ENCODE assay signal across 21 cellular contexts in genomic region chrX:112083624-112084326, GRCh38. TPM values are rescaled to one million over a fixed set of nuclear protein-coding genes. Genes with fewer than 3 reads are reported as not detected.
A peak's percentile ranks its signal among the peaks of the same experiment; 100 is the strongest.
DNase-seq lines count a peak whose midpoint lies in the region; TF ChIP-seq lines count a peak whose summit lies in the region.
"Had no signal": no experiment of that assay in that cellular context is flagged by ENCODE, and none has a peak within 500 bp of the region (broad histone marks: within the 10 kb centered on the region; RNA-seq: fewer than 3 reads in every experiment).

No MANE protein-coding gene starts in this region.

- H3K9me3 Mint-ChIP-seq in nephron (no peaks in the 10 kb centered on the region), immature natural killer cell (peaks cover 0 to 14% (median under 1%) of the 10 kb centered on the region in 6 donors)
- H3K9me3 Mint-ChIP-seq in T-helper 2 cell treated with Interferon-gamma antibody and Interleukin-4, amounts not matched to agents 5 μg/mL and 100 μg/mL, for 36 hours = no peaks in the 10 kb centered on the region
- H3K9me3 Mint-ChIP-seq: CD8-positive, alpha-beta T cell had no signal

- H3K4me1 Mint-ChIP-seq in nephron (peaks cover 19% of the 10 kb centered on the region), immature natural killer cell (no peaks in the 10 kb centered on the region)
- no peaks in the 10 kb centered on the region for H3K4me1 Mint-ChIP-seq in T-helper 2 cell treated with Interferon-gamma antibody and Interleukin-4, amounts not matched to agents 5 μg/mL and 100 μg/mL, for 36 hours (ENCODE audit: low read depth)
- H3K4me1 Mint-ChIP-seq: naive thymus-derived CD8-positive, alpha-beta T cell had no signal

- H3K36me3 Mint-ChIP-seq in nephron (ENCODE audit: low read depth) (no peaks in the 10 kb centered on the region), immature natural killer cell (no peaks in the 10 kb centered on the region)
- H3K36me3 Mint-ChIP-seq in T-helper 2 cell treated with Interferon-gamma antibody and Interleukin-4, amounts not matched to agents 5 μg/mL and 100 μg/mL, for 36 hours (ENCODE audit: low read depth) = no peaks in the 10 kb centered on the region
- H3K36me3 Mint-ChIP-seq: CD8-positive, alpha-beta T cell had no signal

- H3K27ac Mint-ChIP-seq in nephron = peak overlapping the region in 2 of 3 experiments; percentile 6 to 33
- H3K27ac Mint-ChIP-seq in T-helper 2 cell treated with Interferon-gamma antibody and Interleukin-4, amounts not matched to agents 5 μg/mL and 100 μg/mL, for 36 hours = no peak overlapping the region
- no peak overlapping the region for H3K27ac Mint-ChIP-seq in immature natural killer cell
- H3K27ac Mint-ChIP-seq: activated CD8-positive, alpha-beta T cell treated with anti-CD3 and anti-CD28 coated beads, Interleukin-2, amount 10 ng/mL, durations not matched to agents 7 days and 5 days; CD8-positive, alpha-beta T cell; naive thymus-derived CD8-positive, alpha-beta T cell had no signal

- TF ChIP-seq CTCF in nephron (IDR thresholded peaks at IDR 0.05; ENCODE audit: unreplicated experiment in 3 of 3) = no peak

- DNase-seq in DMS79 treated with DMSO at 0.1 percent for 48 hours (lab: John Stamatoyannopoulos, UW) = peak; percentile 23
- DNase-seq in DMS79 (lab: John Stamatoyannopoulos, UW) = no peak
- DNase-seq in Ammon's horn (ENCODE audit: low spot score) = no peak
- no peak for DNase-seq in T-helper 2 cell treated with Interferon-gamma antibody and Interleukin-4, amounts not matched to agents 5 μg/mL and 100 μg/mL, for 36 hours (ENCODE audit: low spot score)
- no peak for DNase-seq in stimulated activated CD4-positive, alpha-beta T cell treated with anti-CD3 and anti-CD28 coated beads, Interleukin-12 subunit alpha, Interleukin-12 subunit beta, amount 100 ng/mL, for 4 hours
- no peak for DNase-seq in immature natural killer cell
- DNase-seq: activated CD8-positive, alpha-beta T cell treated with anti-CD3 and anti-CD28 coated beads, Interleukin-2, amount 10 ng/mL, durations not matched to agents 7 days and 5 days; activated gamma-delta T cell treated with Interleukin-2 at 50 U/mL for 16 hours; CD8-positive, alpha-beta T cell; DMS153; head of caudate nucleus; naive thymus-derived CD8-positive, alpha-beta T cell; NCI-H1092; NCI-H2029 treated with DMSO at 0.1 percent for 48 hours; Right ventricle myocardium superior; small intestine; stimulated activated CD4-positive, alpha-beta T cell treated with anti-CD3 and anti-CD28 coated beads, Interleukin-2, amount 100 ng/mL, for 48 hours; stimulated activated naive CD4-positive, alpha-beta T cell; testis had no signal

- peaks cover 75% of the 10 kb centered on the region for H3K27me3 Mint-ChIP-seq in nephron (ENCODE audit: low read depth)
- peaks cover 29% of the 10 kb centered on the region for H3K27me3 Mint-ChIP-seq in T-helper 2 cell treated with Interferon-gamma antibody and Interleukin-4, amounts not matched to agents 5 μg/mL and 100 μg/mL, for 36 hours (ENCODE audit: low read depth)
- H3K27me3 Mint-ChIP-seq in immature natural killer cell (ENCODE audit: low read depth in 3 of 3) = peaks cover 7 to 19% (median 8%) of the 10 kb centered on the region in 3 donors

- H3K4me3 Mint-ChIP-seq in nephron = peak overlapping the region; percentile 81 to 87 (median 82)
- no peak overlapping the region for H3K4me3 Mint-ChIP-seq in T-helper 2 cell treated with Interferon-gamma antibody and Interleukin-4, amounts not matched to agents 5 μg/mL and 100 μg/mL, for 36 hours
- H3K4me3 Mint-ChIP-seq in immature natural killer cell = no peak overlapping the region
- H3K4me3 Mint-ChIP-seq: activated CD8-positive, alpha-beta T cell treated with anti-CD3 and anti-CD28 coated beads, Interleukin-2, amount 10 ng/mL, durations not matched to agents 7 days and 5 days; CD8-positive, alpha-beta T cell; naive thymus-derived CD8-positive, alpha-beta T cell had no signal

- H3K4me3 ChIP-seq in iPS-11a (ENCODE audit: low read depth, low read length) = peak overlapping the region; percentile 48
- H3K4me3 ChIP-seq: testis had no signal

RNA-seq across cellular contexts. Expression of gene RTL4, which starts 1.0 kb away (rescaled TPM):
- not detected for polyA plus RNA-seq in immature natural killer cell
- polyA plus RNA-seq: naive thymus-derived CD8-positive, alpha-beta T cell; small intestine had no signal

RNA-seq across cellular contexts. Expression of gene TRPC5, which starts 1.2 kb away (rescaled TPM):
- polyA plus RNA-seq in immature natural killer cell = under 1 TPM in 1 of 3 donors, not detected in 2; 0.03 TPM
- polyA plus RNA-seq: small intestine had no signal

Comparison
In these comparisons a context has a peak if more than half of its experiments do, and no peak if none do; other contexts are left out.
1. H3K27ac Mint-ChIP-seq: peak in nephron (2 of 3); none in T-helper 2 cell treated with Interferon-gamma antibody and Interleukin-4, amounts not matched to agents 5 μg/mL and 100 μg/mL, for 36 hours (single experiment) and immature natural killer cell (0 of 6).
2. H3K4me3 Mint-ChIP-seq: peak in nephron (3 of 3); none in T-helper 2 cell treated with Interferon-gamma antibody and Interleukin-4, amounts not matched to agents 5 μg/mL and 100 μg/mL, for 36 hours (single experiment) and immature natural killer cell (0 of 5).